Comparison of ENCODE assay signal across 1 cellular context in genomic region chr14:70811065-70811464, GRCh38.
TF ChIP-seq lines count a peak whose summit lies in the region.

No MANE protein-coding gene starts in this region.

TF ChIP-seq in HepG2, 621 proteins besides CTCF, POLR2A, EP300 and RAD21 (continued from another document):
- TF ChIP-seq, protein P1, sequence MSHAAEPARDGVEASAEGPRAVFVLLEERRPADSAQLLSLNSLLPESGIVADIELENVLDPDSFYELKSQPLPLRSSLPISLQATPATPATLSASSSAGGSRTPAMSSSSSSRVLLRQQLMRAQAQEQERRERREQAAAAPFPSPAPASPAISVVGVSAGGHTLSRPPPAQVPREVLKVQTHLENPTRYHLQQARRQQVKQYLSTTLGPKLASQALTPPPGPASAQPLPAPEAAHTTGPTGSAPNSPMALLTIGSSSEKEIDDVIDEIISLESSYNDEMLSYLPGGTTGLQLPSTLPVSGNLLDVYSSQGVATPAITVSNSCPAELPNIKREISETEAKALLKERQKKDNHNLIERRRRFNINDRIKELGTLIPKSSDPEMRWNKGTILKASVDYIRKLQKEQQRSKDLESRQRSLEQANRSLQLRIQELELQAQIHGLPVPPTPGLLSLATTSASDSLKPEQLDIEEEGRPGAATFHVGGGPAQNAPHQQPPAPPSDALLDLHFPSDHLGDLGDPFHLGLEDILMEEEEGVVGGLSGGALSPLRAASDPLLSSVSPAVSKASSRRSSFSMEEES (CRISPR knock-in tag; IDR thresholded peaks at IDR 0.05), result no peak
